26 cellular contexts compared by ENCODE assay signal in the genomic region with DNA sequence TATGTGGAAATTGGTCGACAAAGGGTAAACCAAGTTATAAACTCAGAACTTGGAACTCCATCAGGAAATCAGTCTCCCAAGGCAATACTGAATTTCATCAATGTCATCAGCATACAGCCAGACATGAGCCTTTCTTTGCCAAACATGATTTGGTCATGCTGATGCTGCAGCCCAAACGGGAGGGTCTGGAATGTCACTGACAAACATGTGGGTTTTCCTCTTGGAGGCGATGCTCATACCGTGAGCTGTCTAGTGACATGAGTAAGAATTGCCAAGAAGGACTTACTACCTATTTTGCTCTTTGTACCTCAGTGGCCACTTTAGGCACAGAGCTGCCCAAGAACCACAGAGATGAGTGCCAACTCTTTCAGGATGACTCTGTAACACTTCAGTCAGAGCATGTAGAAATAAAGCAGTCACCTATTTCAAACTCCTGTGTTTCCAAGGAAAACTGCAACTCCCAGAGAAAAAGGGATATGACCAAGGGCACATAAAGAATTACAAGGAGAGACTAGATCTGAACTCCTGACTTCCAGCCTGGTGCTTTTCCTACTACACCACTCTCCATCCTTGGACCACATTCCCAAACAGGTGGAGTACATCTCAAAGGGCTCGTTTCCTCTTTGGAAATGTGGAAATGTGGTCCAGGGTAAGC. TPM values are rescaled to one million over a fixed set of nuclear protein-coding genes. Genes with fewer than 3 reads are reported as not detected.
"Had no signal": no experiment of that assay in that cellular context is flagged by ENCODE, and none has a peak within 500 bp of the region (broad histone marks: within the 10 kb centered on the region; RNA-seq: fewer than 3 reads in every experiment).

No MANE protein-coding gene starts in this region.

- ATAC-seq: activated T-cell treated with anti-CD3 and anti-CD28 coated beads, Interleukin-2, amount 50 U/mL, for 4 hours; T-cell had no signal

- H3K36me3 ChIP-seq: brain microvascular endothelial cell, cardiac muscle cell had no signal

- H3K27ac ChIP-seq: brain microvascular endothelial cell, cardiac muscle cell, PC-9, SK-N-MC, VCaP had no signal

- H3K27me3 ChIP-seq: brain microvascular endothelial cell, cardiac muscle cell had no signal

- H3K4me3 ChIP-seq: cardiac muscle cell, PC-9, SK-N-MC had no signal

- DNase-seq: activated CD4-positive, alpha-beta memory T cell treated with anti-CD3 and anti-CD28 coated beads for 36 hours; activated CD4-positive, alpha-beta T cell treated with anti-CD3 and anti-CD28 coated beads, Interleukin-2, amount 10 ng/mL, durations not matched to agents 7 days and 5 days; activated CD4-positive, CD25-positive, alpha-beta regulatory T cell; activated CD8-positive, alpha-beta memory T cell treated with anti-CD3 and anti-CD28 coated beads for 24 hours; activated effector memory CD4-positive, alpha-beta T cell treated with anti-CD3 and anti-CD28 coated beads, Interleukin-2, amount 50 U/mL, for 16 hours; activated naive CD4-positive, alpha-beta T cell treated with Interleukin-2 at 50 U/mL for 16 hours; activated naive CD8-positive, alpha-beta T cell treated with anti-CD3 and anti-CD28 coated beads for 36 hours; activated T-cell treated with anti-CD3 and anti-CD28 coated beads, Interleukin-2, amount 50 U/mL, for 4 hours; brain microvascular endothelial cell; MM.1S; NCI-H1105; NCI-H1436; NCI-H1694 treated with DMSO at 0.1 percent for 48 hours; NCI-H2029 treated with DMSO at 0.1 percent for 48 hours; NCI-H345; NCI-H510A; NCI-H526 treated with DMSO at 0.1 percent for 48 hours; NK-92 treated with Interleukin-12 subunit alpha and Interleukin-12 subunit beta, amount 100 ng/mL, for 24 hours; PC-9; SIG-M5; T-cell; T-helper 2 cell; T1000 had no signal

RNA-seq across cellular contexts. Expression of a gene that starts 24.3 kb away (rescaled TPM):
- total RNA-seq: activated CD4-positive, alpha-beta memory T cell treated with anti-CD3 and anti-CD28 coated beads for 36 hours; activated CD4-positive, alpha-beta T cell treated with anti-CD3 and anti-CD28 coated beads, Interleukin-2, amount 10 ng/mL, durations not matched to agents 7 days and 5 days; activated T-cell treated with anti-CD3 and anti-CD28 coated beads, Interleukin-2, amount 50 U/mL, for 4 hours; cardiac muscle cell; PC-9; T-cell had no signal
